Comparison of ENCODE assay signal across 26 cellular contexts in the genomic region with DNA sequence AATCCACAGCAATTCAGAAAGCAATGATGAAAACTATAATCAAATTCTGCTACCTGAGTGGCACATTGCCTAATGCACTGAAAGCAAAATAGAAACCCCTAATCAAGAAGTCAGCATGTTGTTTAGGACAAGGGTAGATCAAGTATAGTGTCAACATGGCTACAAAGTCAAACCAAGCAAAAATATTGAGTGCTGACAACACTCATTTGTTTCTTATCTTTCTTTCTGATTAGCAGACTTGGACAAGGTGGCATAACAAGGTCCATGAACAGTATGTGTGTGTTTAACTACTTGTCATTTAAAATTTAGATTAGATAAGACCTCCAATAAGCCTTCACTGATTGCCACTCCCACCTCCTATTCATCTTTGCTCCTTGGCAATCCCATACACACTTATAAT.
"Had no signal": no experiment of that assay in that cellular context is flagged by ENCODE, and none has a peak within 500 bp of the region (broad histone marks: within the 10 kb centered on the region; RNA-seq: fewer than 3 reads in every experiment).

No MANE protein-coding gene starts in this region.

- H3K4me1 Mint-ChIP-seq: activated naive CD4-positive, alpha-beta T cell treated with anti-CD3 and anti-CD28 coated beads, Interleukin-2, amount 50 U/mL, for 24 hours; activated naive CD8-positive, alpha-beta T cell treated with anti-CD3 and anti-CD28 coated beads for 36 hours; activated naive CD8-positive, alpha-beta T cell treated with anti-CD3 and anti-CD28 coated beads, Interleukin-2, amount 50 U/mL, for 24 hours; central memory CD8-positive, alpha-beta T cell had no signal

- H3K36me3 ChIP-seq: adrenal gland, ascending aorta, brain microvascular endothelial cell had no signal

- H3K4me3 Mint-ChIP-seq: activated CD8-positive, alpha-beta T cell treated with anti-CD3 and anti-CD28 coated beads for 36 hours; activated naive CD4-positive, alpha-beta T cell treated with anti-CD3 and anti-CD28 coated beads for 36 hours; activated naive CD4-positive, alpha-beta T cell treated with anti-CD3 and anti-CD28 coated beads, Interleukin-2, amount 50 U/mL, for 24 hours; activated naive CD8-positive, alpha-beta T cell treated with anti-CD3 and anti-CD28 coated beads for 36 hours; activated naive CD8-positive, alpha-beta T cell treated with anti-CD3 and anti-CD28 coated beads, Interleukin-2, amount 50 U/mL, for 24 hours; activated T-helper 1 cell treated with anti-CD3 and anti-CD28 coated beads, Interleukin-12 subunit alpha, Interleukin-12 subunit beta, Interleukin-2, Interleukin-4 antibody, amounts not matched to agents 30 ng/mL and 10 ng/mL and 1 ng/mL, durations not matched to agents 14 hours and 24 hours and 36 hours; central memory CD8-positive, alpha-beta T cell; dendritic cell treated with granulocyte-macrophage colony-stimulating factor and Interleukin-4, amounts not matched to agents 40 ng/mL and 50 ng/mL, for 4 days; endodermal cell had no signal

- H3K4me1 ChIP-seq: adrenal gland, ascending aorta had no signal

- ATAC-seq: activated CD8-positive, alpha-beta T cell treated with anti-CD3 and anti-CD28 coated beads for 36 hours; activated naive CD8-positive, alpha-beta T cell treated with anti-CD3 and anti-CD28 coated beads, Interleukin-2, amount 50 U/mL, for 24 hours; esophagus mucosa had no signal

- H3K9me3 Mint-ChIP-seq: activated naive CD4-positive, alpha-beta T cell treated with anti-CD3 and anti-CD28 coated beads, Interleukin-2, amount 50 U/mL, for 24 hours; activated T-helper 1 cell treated with anti-CD3 and anti-CD28 coated beads, Interleukin-12 subunit alpha, Interleukin-12 subunit beta, Interleukin-2, Interleukin-4 antibody, amounts not matched to agents 30 ng/mL and 10 ng/mL and 1 ng/mL, durations not matched to agents 14 hours and 24 hours and 36 hours; activated T-helper 2 cell treated with anti-CD3 and anti-CD28 coated beads, Interferon-gamma antibody, Interleukin-2, Interleukin-4, amounts not matched to agents 10 μg/mL and 5 μg/mL and 100 μg/mL, durations not matched to agents 14 hours and 24 hours and 36 hours; central memory CD8-positive, alpha-beta T cell; dendritic cell treated with granulocyte-macrophage colony-stimulating factor and Interleukin-4, amounts not matched to agents 40 ng/mL and 50 ng/mL, for 4 days; endodermal cell had no signal

- H3K27me3 ChIP-seq: adrenal gland, ascending aorta, brain microvascular endothelial cell, dorsolateral prefrontal cortex had no signal

- H3K27me3 Mint-ChIP-seq: activated CD8-positive, alpha-beta T cell treated with anti-CD3 and anti-CD28 coated beads for 36 hours; activated naive CD4-positive, alpha-beta T cell treated with anti-CD3 and anti-CD28 coated beads, Interleukin-2, amount 50 U/mL, for 24 hours; activated naive CD8-positive, alpha-beta T cell treated with anti-CD3 and anti-CD28 coated beads for 36 hours; activated naive CD8-positive, alpha-beta T cell treated with anti-CD3 and anti-CD28 coated beads, Interleukin-2, amount 50 U/mL, for 24 hours; central memory CD8-positive, alpha-beta T cell; dendritic cell treated with granulocyte-macrophage colony-stimulating factor and Interleukin-4, amounts not matched to agents 40 ng/mL and 50 ng/mL, for 4 days had no signal

- H3K9me3 ChIP-seq: ascending aorta had no signal

- DNase-seq: activated CD4-positive, alpha-beta T cell treated with anti-CD3 and anti-CD28 coated beads for 48 hours; activated CD4-positive, alpha-beta T cell treated with anti-CD3 and anti-CD28 coated beads, Interleukin-2, amount 50 U/mL, for 1 hour; activated CD4-positive, alpha-beta T cell treated with anti-CD3 and anti-CD28 coated beads, Interleukin-2, amount 50 U/mL, for 48 hours; activated CD8-positive, alpha-beta memory T cell treated with anti-CD3 and anti-CD28 coated beads for 24 hours; activated CD8-positive, alpha-beta T cell treated with anti-CD3 and anti-CD28 coated beads for 36 hours; activated effector memory CD4-positive, alpha-beta T cell treated with anti-CD3 and anti-CD28 coated beads, Interleukin-2, amount 50 U/mL, for 16 hours; activated naive CD4-positive, alpha-beta T cell treated with anti-CD3 and anti-CD28 coated beads for 36 hours; activated naive CD8-positive, alpha-beta T cell treated with anti-CD3 and anti-CD28 coated beads for 36 hours; activated naive CD8-positive, alpha-beta T cell treated with anti-CD3 and anti-CD28 coated beads, Interleukin-2, amount 50 U/mL, for 24 hours; activated T-cell treated with anti-CD3 and anti-CD28 coated beads, Interleukin-2, amount 50 U/mL, for 48 hours; adrenal gland; brain microvascular endothelial cell; dorsolateral prefrontal cortex; effector memory CD4-positive, alpha-beta T cell; endodermal cell; foreskin fibroblast; head of caudate nucleus; T-helper 2 cell had no signal

- H3K36me3 Mint-ChIP-seq: activated naive CD4-positive, alpha-beta T cell treated with anti-CD3 and anti-CD28 coated beads, Interleukin-2, amount 50 U/mL, for 24 hours; activated naive CD8-positive, alpha-beta T cell treated with anti-CD3 and anti-CD28 coated beads for 36 hours had no signal

- H3K27ac ChIP-seq: adrenal gland, ascending aorta, brain microvascular endothelial cell, coronary artery, dorsolateral prefrontal cortex had no signal

- H3K27ac Mint-ChIP-seq: activated CD8-positive, alpha-beta T cell treated with anti-CD3 and anti-CD28 coated beads for 36 hours; activated naive CD4-positive, alpha-beta T cell treated with anti-CD3 and anti-CD28 coated beads for 36 hours; activated naive CD4-positive, alpha-beta T cell treated with anti-CD3 and anti-CD28 coated beads, Interleukin-2, amount 50 U/mL, for 24 hours; activated naive CD8-positive, alpha-beta T cell treated with anti-CD3 and anti-CD28 coated beads for 36 hours; activated naive CD8-positive, alpha-beta T cell treated with anti-CD3 and anti-CD28 coated beads, Interleukin-2, amount 50 U/mL, for 24 hours; activated T-helper 1 cell treated with anti-CD3 and anti-CD28 coated beads, Interleukin-12 subunit alpha, Interleukin-12 subunit beta, Interleukin-2, Interleukin-4 antibody, amounts not matched to agents 30 ng/mL and 10 ng/mL and 1 ng/mL, durations not matched to agents 14 hours and 24 hours and 36 hours; activated T-helper 2 cell treated with anti-CD3 and anti-CD28 coated beads, Interferon-gamma antibody, Interleukin-2, Interleukin-4, amounts not matched to agents 10 μg/mL and 5 μg/mL and 100 μg/mL, durations not matched to agents 14 hours and 24 hours and 36 hours; dendritic cell treated with granulocyte-macrophage colony-stimulating factor and Interleukin-4, amounts not matched to agents 40 ng/mL and 50 ng/mL, for 4 days had no signal

- H3K4me3 ChIP-seq: adrenal gland, ascending aorta, coronary artery, dorsolateral prefrontal cortex had no signal
